ENCODE assay signal across 1 cellular context in genomic region chr15:50910426-50910795, GRCh38.
TF ChIP-seq lines count a peak whose summit lies in the region.

No MANE protein-coding gene starts in this region.

TF ChIP-seq in SK-N-SH, 30 proteins besides CTCF, POLR2A, EP300 and RAD21:
- TF ChIP-seq TCF12 (IDR thresholded peaks at IDR 0.05) (0 out of 2 replicates have a peak, but pooled peaks have one; percentile 10), FOSL2 (IDR thresholded peaks at IDR 0.05; ENCODE audit: borderline replicate concordance, low read depth) (peak; percentile 17; the same call in 1 of the 2 replicates)
